ENCODE assay signal across 9 cellular contexts in the genomic region with DNA sequence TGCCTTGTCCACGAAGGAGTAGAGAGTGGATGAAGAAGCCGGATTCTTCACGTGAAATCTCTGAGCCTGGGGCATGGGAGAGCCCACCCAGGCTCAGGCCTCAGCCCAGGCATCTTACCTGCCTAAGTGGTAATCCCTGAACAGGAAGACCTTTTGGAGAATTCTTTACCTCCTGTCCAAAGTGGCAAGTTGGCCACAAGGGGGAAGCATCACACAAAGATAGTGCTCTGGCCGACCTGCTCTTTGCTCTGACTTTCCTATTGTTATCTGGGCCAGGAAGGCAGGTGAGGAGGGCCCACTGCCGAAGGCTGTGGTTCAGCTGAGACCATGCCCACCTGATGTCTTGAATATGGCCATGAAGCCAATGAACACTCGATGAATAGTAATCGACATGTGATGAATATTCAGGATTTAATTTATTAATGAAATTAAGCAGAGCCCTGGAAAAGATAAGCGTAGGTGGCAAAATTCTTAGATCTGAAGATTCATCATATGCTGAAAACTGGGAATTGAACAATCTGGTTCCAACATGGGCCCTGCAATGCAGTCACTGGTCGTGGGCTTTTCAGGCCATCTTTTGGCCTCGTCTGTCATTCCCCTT.
A peak's percentile ranks its signal among the peaks of the same experiment; 100 is the strongest.
DNase-seq lines count a peak whose midpoint lies in the region; ATAC-seq, FAIRE-seq and TF ChIP-seq lines count a peak whose summit lies in the region.
"Had no signal": no experiment of that assay in that cellular context is flagged by ENCODE, and none has a peak within 500 bp of the region (broad histone marks: within the 10 kb centered on the region; RNA-seq: fewer than 3 reads in every experiment).

No MANE protein-coding gene starts in this region.

- ATAC-seq in HG02763 (IDR thresholded peaks at IDR 0.05; ENCODE audit: unreplicated experiment) (peak; percentile 82), GM12878 (peak; percentile 95)

- TF ChIP-seq CTCF in GM13977 (IDR thresholded peaks at IDR 0.05; ENCODE audit: extremely low read depth, insufficient read depth, missing control alignments) (peak; percentile 78), GM12878 (IDR thresholded peaks at IDR 0.05 in 2 of 3, conservative IDR thresholded peaks at IDR 0.05 in 1 of 3; ENCODE audit: control insufficient read depth in 2 of 3, extremely low read depth in 1 of 3, insufficient read depth in 1 of 3, low read depth in 3 of 3, low read length in 3 of 3) (peak; percentile 71 to 83 (median 75)), smooth muscle cell (IDR thresholded peaks at IDR 0.05; ENCODE audit: borderline replicate concordance, insufficient read depth, poor library complexity, severe bottlenecking) (peak; percentile 82)

- H3K9me3 ChIP-seq in GM12878 (replicated peaks; ENCODE audit: control insufficient read depth, insufficient read depth, low read length) (no peaks in the 10 kb centered on the region), smooth muscle cell (replicated peaks; ENCODE audit: low read depth) (no peaks in the 10 kb centered on the region)

- H3K4me3 ChIP-seq in GM12878 (no peak overlapping the region), smooth muscle cell (no peak overlapping the region)

- RAD21 ChIA-PET in GM12878 (lab: Charles Lee; ENCODE audit: unreplicated experiment), result no interaction called here

- H3K4me2 ChIP-seq in GM12878 (ENCODE audit: control insufficient read depth, insufficient read depth) (no peak overlapping the region), smooth muscle cell (no peak overlapping the region)

- no TSS peak for BruUV-seq in GM12878 (replicated peaks; lab: Mats Ljungman, UMichigan)

- H3K9ac ChIP-seq in GM12878 (ENCODE audit: control insufficient read depth, insufficient read depth, low read length), result no peak overlapping the region
- no peak overlapping the region for H3K9ac ChIP-seq in smooth muscle cell (ENCODE audit: low read depth)

- no peak overlapping the region for H2AFZ ChIP-seq in GM12878 (ENCODE audit: control insufficient read depth, low read depth, low read length)
- H2AFZ ChIP-seq in smooth muscle cell (ENCODE audit: low read depth), result no peak overlapping the region

- H3K79me2 ChIP-seq in GM12878 (ENCODE audit: control insufficient read depth, insufficient read depth, low read length) (no peaks in the 10 kb centered on the region), smooth muscle cell (ENCODE audit: low read depth) (no peaks in the 10 kb centered on the region)

- DNase-seq in 8988T (peak; percentile 74), GM13977 (ENCODE audit: low spot score) (peak; percentile 80), NCI-H1105 (lab: John Stamatoyannopoulos, UW) (peak; percentile 34), SKM-1 (lab: John Stamatoyannopoulos, UW; ENCODE audit: unreplicated experiment) (peak; percentile 54), GM12878 (ENCODE audit: low read depth, low spot score) (no peak), iPS DF 19.7 (ENCODE audit: low read depth, low spot score) (peak; percentile 67), smooth muscle cell (lab: John Stamatoyannopoulos, UW; ENCODE audit: unreplicated experiment) (peak; percentile 3)

- SMC1A ChIA-PET in GM12878 (lab: Charles Lee; ENCODE audit: uncharacterized antibody, unreplicated experiment), result no interaction called here

- POLR2A ChIA-PET in GM12878 (lab: Charles Lee), result no interaction called here

- peak; percentile 98 for FAIRE-seq in GM12878 (lab: Jason Lieb, UNC)
- FAIRE-seq: G401.6 had no signal

- H3K36me3 ChIP-seq in GM12878 (ENCODE audit: control insufficient read depth in 2 of 2, insufficient read depth in 2 of 2, low read length in 1 of 2), result no peaks in the 10 kb centered on the region
- H3K36me3 ChIP-seq in smooth muscle cell (ENCODE audit: low read depth), result no peaks in the 10 kb centered on the region

- in situ Hi-C loops in GM13977 (cut with MboI; ENCODE audit: low pct_unique_long_range_greater_than_20kb, low sequenced_read_pairs, unreplicated experiment), result no loop called here
- in situ Hi-C loops in GM12878 (cut with MboI), result loop anchor here (5.0 to 25.0 kb wide), 4 partner anchors 114 to 1239 kb away; no protein-coding TSS in a partner anchor

- H3F3A ChIP-seq in smooth muscle cell (ENCODE audit: low read depth), result no peaks in the 10 kb centered on the region

- intact Hi-C loops in GM12878 (cut with micrococcal nuclease; ENCODE audit: unreplicated experiment), result loop anchor here (1.0 to 10.0 kb wide), 6 partner anchors 110 to 1002 kb away; no protein-coding TSS in a partner anchor

- no peak for TF ChIP-seq EP300 in GM12878 (IDR thresholded peaks at IDR 0.05; ENCODE audit: borderline replicate concordance in 1 of 2, control insufficient read depth in 1 of 2, low read depth in 2 of 2, low read length in 2 of 2)

- H3K27me3 ChIP-seq in GM12878 (replicated peaks in 1 of 2; ENCODE audit: control insufficient read depth in 2 of 2, insufficient read depth in 2 of 2, low read length in 1 of 2) (no peaks in the 10 kb centered on the region), smooth muscle cell (ENCODE audit: low read depth) (no peaks in the 10 kb centered on the region)

- CTCF ChIA-PET in GM12878 (lab: Yijun Ruan, JAX), result interaction anchor here (1.0 to 2.9 kb wide), 2 partner anchors 117 to 134 kb away, joined by 3 to 16 read pairs; no protein-coding TSS in a partner anchor

- no peaks in the 10 kb centered on the region for H4K20me1 ChIP-seq in GM12878 (ENCODE audit: control insufficient read depth, insufficient read depth)
- H4K20me1 ChIP-seq in smooth muscle cell (ENCODE audit: low read depth), result no peaks in the 10 kb centered on the region

- H3K27ac ChIP-seq in GM12878 (ENCODE audit: control insufficient read depth, insufficient read depth), result no peak overlapping the region
- H3K27ac ChIP-seq in smooth muscle cell (ENCODE audit: low read depth), result no peak overlapping the region

- H3K4me1 ChIP-seq in GM12878 (ENCODE audit: control insufficient read depth, insufficient read depth, low read length), result no peaks in the 10 kb centered on the region
- H3K4me1 ChIP-seq in smooth muscle cell (ENCODE audit: low read depth), result no peaks in the 10 kb centered on the region

- WGBS in GM12878 (ENCODE audit: insufficient coverage, insufficient replicate concordance, low lambda C conversion rate, missing lambda C conversion rate), result 22% methylated on average over 10 of the region's 10 CpGs
- WGBS in smooth muscle cell (ENCODE audit: low lambda C conversion rate), result 33% methylated on average over 10 of the region's 10 CpGs

- TF ChIP-seq POLR2A in GM12878 (IDR thresholded peaks at IDR 0.05; ENCODE audit: low read depth, low read length), result no peak

- TF ChIP-seq RAD21 in GM12878 (IDR thresholded peaks at IDR 0.05; ENCODE audit: insufficient read depth, low read depth, low read length), result peak; percentile 88

TF ChIP-seq in GM12878, 131 proteins besides CTCF, POLR2A, EP300 and RAD21:
- TF ChIP-seq SMC3 (IDR thresholded peaks at IDR 0.05; ENCODE audit: borderline replicate concordance, low read length) (peak; percentile 74), RCOR1 (conservative IDR thresholded peaks at IDR 0.05; ENCODE audit: low read depth, low read length) (no peak), JUNB (IDR thresholded peaks at IDR 0.05) (no peak)
